23 cellular contexts compared by ENCODE assay signal in genomic region chr2:207970825-207971142, GRCh38. TPM values are rescaled to one million over a fixed set of nuclear protein-coding genes. Genes with fewer than 3 reads are reported as not detected.
DNase-seq lines count a peak whose midpoint lies in the region; ATAC-seq and TF ChIP-seq lines count a peak whose summit lies in the region.
"Had no signal": no experiment of that assay in that cellular context is flagged by ENCODE, and none has a peak within 500 bp of the region (broad histone marks: within the 10 kb centered on the region; RNA-seq: fewer than 3 reads in every experiment).

No MANE protein-coding gene starts in this region.

- TF ChIP-seq CTCF in hepatocyte (IDR thresholded peaks at IDR 0.05; ENCODE audit: poor library complexity) (no peak), neural progenitor cell (IDR thresholded peaks at IDR 0.05) (no peak), gastroesophageal sphincter (IDR thresholded peaks at IDR 0.05) (no peak), GM20000 (IDR thresholded peaks at IDR 0.05; ENCODE audit: extremely low read depth, missing control alignments) (no peak), GM13976 (IDR thresholded peaks at IDR 0.05; ENCODE audit: borderline replicate concordance, control extremely low read depth, extremely low read depth, insufficient read depth, missing control alignments) (no peak), uterus (IDR thresholded peaks at IDR 0.05) (no peak)

- H3K79me2 ChIP-seq in hepatocyte (peaks cover 26% of the 10 kb centered on the region), neural progenitor cell (ENCODE audit: low read depth) (peaks cover 71% of the 10 kb centered on the region)

- peaks cover 30% of the 10 kb centered on the region for H3K4me1 Mint-ChIP-seq in neural progenitor cell

- H3K9me2 ChIP-seq in hepatocyte (replicated peaks; ENCODE audit: insufficient read depth): no peaks in the 10 kb centered on the region

- ATAC-seq in GM18868 (IDR thresholded peaks at IDR 0.05; ENCODE audit: unreplicated experiment) (peak; percentile 59), gastroesophageal sphincter (no peak)
- ATAC-seq: natural killer cell, Right ventricle myocardium inferior had no signal

- H4K20me1 ChIP-seq in hepatocyte (ENCODE audit: insufficient read depth, poor library complexity, severe bottlenecking) (no peaks in the 10 kb centered on the region), neural progenitor cell (ENCODE audit: low read depth) (no peaks in the 10 kb centered on the region)

- H3K4me2 ChIP-seq in hepatocyte (peak overlapping the region; percentile 53), neural progenitor cell (peak overlapping the region; percentile 80)

- H3K36me3 ChIP-seq in HUES6 (ENCODE audit: control insufficient read depth, insufficient read depth, low read length): no peaks in the 10 kb centered on the region
- H3K36me3 ChIP-seq in hepatocyte (replicated peaks; ENCODE audit: insufficient read depth, low read depth): no peaks in the 10 kb centered on the region
- H3K36me3 ChIP-seq in neural progenitor cell: no peaks in the 10 kb centered on the region
- H3K36me3 ChIP-seq in gastroesophageal sphincter: peaks cover 0 to 2% of the 10 kb centered on the region in 2 donors
- no peaks in the 10 kb centered on the region for H3K36me3 ChIP-seq in uterus

- H3K27ac ChIP-seq in HUES6 (ENCODE audit: low read depth, low read length) (peak overlapping the region; percentile 37), hepatocyte (peak overlapping the region; percentile 39), neural progenitor cell (peak overlapping the region; percentile 93), gastroesophageal sphincter (no peak overlapping the region), uterus (no peak overlapping the region)
- H3K27ac ChIP-seq: esophagus muscularis mucosa had no signal

- no peak overlapping the region for H3K4me3 Mint-ChIP-seq in neural progenitor cell
- H3K4me3 Mint-ChIP-seq: activated B cell treated with CpG ODN at 0.5 μM for 24 hours; activated CD4-positive, alpha-beta memory T cell treated with anti-CD3 and anti-CD28 coated beads, Interleukin-2, amount 10 ng/mL, durations not matched to agents 7 days and 5 days; CD14-positive monocyte; natural killer cell had no signal

- DNase-seq in hepatocyte (ENCODE audit: low spot score) (peak; percentile 16), neural progenitor cell (ENCODE audit: low spot score) (no peak), GM20000 (ENCODE audit: low spot score) (no peak), GM13976 (ENCODE audit: low spot score) (no peak), uterus (no peak)
- DNase-seq: activated B cell treated with CpG ODN at 0.5 μM for 24 hours; activated CD4-positive, alpha-beta memory T cell treated with anti-CD3 and anti-CD28 coated beads, Interleukin-2, amount 10 ng/mL, durations not matched to agents 7 days and 5 days; activated gamma-delta T cell; body of pancreas; effector CD4-positive, alpha-beta T cell; IMR-90; kidney glomerular epithelial cell; MM.1S; natural killer cell; sigmoid colon; substantia nigra; T1000 had no signal

- peaks cover 26% of the 10 kb centered on the region for H3K27me3 Mint-ChIP-seq in neural progenitor cell (ENCODE audit: insufficient read depth, low read depth)
- H3K27me3 Mint-ChIP-seq: activated B cell treated with CpG ODN at 0.5 μM for 24 hours; activated CD4-positive, alpha-beta memory T cell treated with anti-CD3 and anti-CD28 coated beads, Interleukin-2, amount 10 ng/mL, durations not matched to agents 7 days and 5 days had no signal

- H2AFZ ChIP-seq in hepatocyte: no peak overlapping the region
- H2AFZ ChIP-seq in neural progenitor cell (replicated peaks): no peak overlapping the region

- TF ChIP-seq EP300 in gastroesophageal sphincter (IDR thresholded peaks at IDR 0.05): no peak

- H3K27ac Mint-ChIP-seq in neural progenitor cell: no peak overlapping the region
- H3K27ac Mint-ChIP-seq: activated B cell treated with CpG ODN at 0.5 μM for 24 hours; activated CD4-positive, alpha-beta memory T cell treated with anti-CD3 and anti-CD28 coated beads, Interleukin-2, amount 10 ng/mL, durations not matched to agents 7 days and 5 days; CD14-positive monocyte had no signal

- TF ChIP-seq POLR2A in gastroesophageal sphincter (IDR thresholded peaks at IDR 0.05) (no peak), uterus (IDR thresholded peaks at IDR 0.05) (no peak)

- H3K36me3 Mint-ChIP-seq in neural progenitor cell: no peaks in the 10 kb centered on the region
- H3K36me3 Mint-ChIP-seq: natural killer cell had no signal

- intact Hi-C loops in uterus (cut with DNase I; ENCODE audit: low total_unique reads): no loop called here

- H3K4me1 ChIP-seq in HUES6 (ENCODE audit: control insufficient read depth, insufficient read depth, low read length): peaks cover 55% of the 10 kb centered on the region
- peaks cover 16% of the 10 kb centered on the region for H3K4me1 ChIP-seq in hepatocyte (ENCODE audit: insufficient read depth)
- peaks cover 76% of the 10 kb centered on the region for H3K4me1 ChIP-seq in neural progenitor cell
- H3K4me1 ChIP-seq in gastroesophageal sphincter: peaks cover 0 to 16% (median 3%) of the 10 kb centered on the region in 3 donors
- peaks cover 0 to 8% of the 10 kb centered on the region in 2 donors for H3K4me1 ChIP-seq in uterus

- H3K4me3 ChIP-seq in HUES6 (ENCODE audit: low read depth, low read length) (no peak overlapping the region), hepatocyte (no peak overlapping the region), neural progenitor cell (peak overlapping the region; percentile 27), gastroesophageal sphincter (no peak overlapping the region), uterus (no peak overlapping the region)
- H3K4me3 ChIP-seq: body of pancreas, esophagus muscularis mucosa, sigmoid colon had no signal

- in situ Hi-C loops in GM13976 (cut with MboI; ENCODE audit: low sequenced_read_pairs, unreplicated experiment): loop anchor here (5.0 kb wide), 1 partner anchor 223 kb away; no protein-coding TSS in a partner anchor

- no peaks in the 10 kb centered on the region for H3K27me3 ChIP-seq in HUES6 (ENCODE audit: control insufficient read depth, insufficient read depth, low read length)
- no peaks in the 10 kb centered on the region for H3K27me3 ChIP-seq in hepatocyte
- no peaks in the 10 kb centered on the region for H3K27me3 ChIP-seq in neural progenitor cell
- no peaks in the 10 kb centered on the region for H3K27me3 ChIP-seq in gastroesophageal sphincter
- no peaks in the 10 kb centered on the region for H3K27me3 ChIP-seq in uterus
- H3K27me3 ChIP-seq: body of pancreas, esophagus muscularis mucosa, sigmoid colon had no signal

- H3K9me3 Mint-ChIP-seq in neural progenitor cell: no peaks in the 10 kb centered on the region
- H3K9me3 Mint-ChIP-seq: activated B cell treated with CpG ODN at 0.5 μM for 24 hours; activated CD4-positive, alpha-beta memory T cell treated with anti-CD3 and anti-CD28 coated beads, Interleukin-2, amount 10 ng/mL, durations not matched to agents 7 days and 5 days; natural killer cell had no signal

- H3K9me3 ChIP-seq in HUES6 (ENCODE audit: control insufficient read depth, insufficient read depth, low read depth, low read length) (no peaks in the 10 kb centered on the region), hepatocyte (ENCODE audit: low read depth) (no peaks in the 10 kb centered on the region), neural progenitor cell (ENCODE audit: low read depth) (no peaks in the 10 kb centered on the region), gastroesophageal sphincter (no peaks in the 10 kb centered on the region), uterus (no peaks in the 10 kb centered on the region)
- H3K9me3 ChIP-seq: body of pancreas, esophagus muscularis mucosa, sigmoid colon had no signal

- peaks cover 73% of the 10 kb centered on the region for H3F3A ChIP-seq in neural progenitor cell (ENCODE audit: low read depth)

- H3K9ac ChIP-seq in HUES6 (ENCODE audit: low read length): peak overlapping the region; percentile 7
- no peak overlapping the region for H3K9ac ChIP-seq in neural progenitor cell

RNA-seq across cellular contexts. Expression of gene PLEKHM3, which starts 54.5 kb away (rescaled TPM):
- total RNA-seq in hepatocyte (11.1 and 14.3 TPM in 2 replicates), neural progenitor cell (ENCODE audit: low replicate concordance) (15.1 and 19.5 TPM in 2 replicates), gastroesophageal sphincter (10 to 100 TPM; 21.4 to 35.5 (median 29.7) TPM), uterus (10 to 100 TPM; 20.5 to 43.4 (median 21.6) TPM)
- 4.2 and 7.2 TPM in 2 replicates for polyA plus RNA-seq in hepatocyte

Comparison
In these comparisons a context has a peak if more than half of its experiments do, and no peak if none do; other contexts are left out.
1. H3K27ac ChIP-seq: peak in HUES6 (single experiment), hepatocyte (single experiment) and neural progenitor cell (single experiment); none in gastroesophageal sphincter (0 of 4) and uterus (0 of 2).